Comparison of ENCODE assay signal across 8 cellular contexts in the genomic region with DNA sequence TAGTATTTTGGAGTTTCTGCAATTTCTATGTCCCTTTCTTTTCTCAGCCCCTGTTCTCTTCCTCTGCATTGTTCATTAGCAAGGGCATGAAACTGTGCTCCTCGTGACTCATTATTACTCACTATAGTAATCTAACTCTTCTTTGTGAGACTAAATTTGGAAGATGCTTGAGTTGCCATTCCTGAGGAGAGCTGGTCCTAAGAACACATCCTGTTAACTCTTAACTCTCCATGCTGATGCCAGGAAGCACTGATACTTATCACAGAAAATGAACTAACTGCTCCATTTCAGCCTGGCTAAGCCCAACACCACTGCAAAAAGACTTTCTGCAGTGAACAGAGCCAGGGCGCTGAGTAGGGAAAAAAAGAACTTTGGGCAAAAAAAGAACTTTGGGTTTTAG. TPM values are rescaled to one million over a fixed set of nuclear protein-coding genes. Genes with fewer than 3 reads are reported as not detected.
DNase-seq lines count a peak whose midpoint lies in the region; ATAC-seq and FAIRE-seq lines count a peak whose summit lies in the region.

No MANE protein-coding gene starts in this region.

- POLR2A ChIA-PET in CD4-positive, alpha-beta memory T cell (lab: Charles Lee; ENCODE audit: partially characterized antibody): interaction anchor here (0.6 to 3.8 kb wide), 2 partner anchors 11 to 216 kb away, joined by 3 to 23 read pairs; partner anchors contain the start of genes CSNK1A1 and GRPEL2

- H3K27ac ChIP-seq in skin epidermis: peak overlapping the region in 20 of 21 experiments; percentile 67 to 92 (median 80)
- H3K27ac ChIP-seq in CD4-positive, alpha-beta memory T cell (ENCODE audit: low read depth, low read length): no peak overlapping the region

- no peaks in the 10 kb centered on the region for H3K9me3 Mint-ChIP-seq in activated naive CD4-positive, alpha-beta T cell treated with anti-CD3 and anti-CD28 coated beads, Interleukin-2, amount 50 U/mL, for 72 hours
- no peaks in the 10 kb centered on the region for H3K9me3 Mint-ChIP-seq in CD4-positive, alpha-beta memory T cell

- CTCF ChIA-PET in CD4-positive, alpha-beta memory T cell (lab: Charles Lee; ENCODE audit: partially characterized antibody): interaction anchor here (0.9 to 5.8 kb wide), 14 partner anchors 10 to 249 kb away, joined by 3 to 49 read pairs (median 6); partner anchors contain the start of gene CSNK1A1

- H3K4me3 ChIP-seq in skin epidermis: no peak overlapping the region
- no peak overlapping the region for H3K4me3 ChIP-seq in CD4-positive, alpha-beta memory T cell (ENCODE audit: low read length in 2 of 2)

- H3K36me3 Mint-ChIP-seq in activated naive CD4-positive, alpha-beta T cell treated with anti-CD3 and anti-CD28 coated beads, Interleukin-2, amount 50 U/mL, for 72 hours: no peaks in the 10 kb centered on the region
- no peaks in the 10 kb centered on the region for H3K36me3 Mint-ChIP-seq in CD4-positive, alpha-beta memory T cell

- no peaks in the 10 kb centered on the region for H3K27me3 ChIP-seq in CD4-positive, alpha-beta memory T cell (ENCODE audit: insufficient read depth, low read length)

- FAIRE-seq in TTC549 (lab: Jason Lieb, UNC): peak; percentile 88

- H3K27ac Mint-ChIP-seq in activated naive CD4-positive, alpha-beta T cell treated with anti-CD3 and anti-CD28 coated beads, Interleukin-2, amount 50 U/mL, for 72 hours: peak overlapping the region in 1 of 2 donors; percentile 81
- H3K27ac Mint-ChIP-seq in CD4-positive, alpha-beta memory T cell: no peak overlapping the region

- H3K4me1 Mint-ChIP-seq in CD4-positive, alpha-beta memory T cell: peaks cover 8 to 16% (median 11%) of the 10 kb centered on the region in 4 donors

- H3K27me3 Mint-ChIP-seq in CD4-positive, alpha-beta memory T cell: no peaks in the 10 kb centered on the region

- no peaks in the 10 kb centered on the region for H3K9me3 ChIP-seq in CD4-positive, alpha-beta memory T cell (ENCODE audit: control insufficient read depth in 1 of 2, low read length in 2 of 2)

- intact Hi-C loops in left cardiac atrium (cut with DNase I): loop anchor here (5.0 to 10.0 kb wide), 3 partner anchors 120 to 417 kb away; partner anchors contain the start of gene ABLIM3 (in 1 of the 2)
- intact Hi-C loops in CD4-positive, alpha-beta memory T cell (cut with micrococcal nuclease): loop anchor here (10.0 kb wide), 1 partner anchor 417 kb away; the partner anchor contains the start of gene ABLIM3

- DNase-seq in activated naive CD4-positive, alpha-beta T cell treated with anti-CD3 and anti-CD28 coated beads, Interleukin-2, amount 50 U/mL, for 72 hours (ENCODE audit: low spot score in 2 of 2): no peak
- no peak for DNase-seq in activated naive CD4-positive, alpha-beta T cell treated with anti-CD3 and anti-CD28 coated beads, Interleukin-2, amount 50 U/mL, for 16 hours
- no peak for DNase-seq in left cardiac atrium
- no peak for DNase-seq in CD4-positive, alpha-beta memory T cell
- no peak for DNase-seq in AML-193 (lab: John Stamatoyannopoulos, UW)
- DNase-seq in cerebellum (ENCODE audit: low spot score): no peak

- H3K36me3 ChIP-seq in CD4-positive, alpha-beta memory T cell (ENCODE audit: insufficient read depth, low read length): no peaks in the 10 kb centered on the region

- H3K4me3 Mint-ChIP-seq in CD4-positive, alpha-beta memory T cell: peak overlapping the region in 2 of 8 donors; percentile 61 to 66

- peak; percentile 80 to 89 for ATAC-seq in activated naive CD4-positive, alpha-beta T cell treated with anti-CD3 and anti-CD28 coated beads, Interleukin-2, amount 50 U/mL, for 72 hours
- ATAC-seq in left cardiac atrium: peak; percentile 87 to 95

- peaks cover 8% of the 10 kb centered on the region for H3K4me1 ChIP-seq in CD4-positive, alpha-beta memory T cell (ENCODE audit: insufficient read depth, low read length)

RNA-seq across cellular contexts. Expression of gene CSNK1A1, which starts 10.6 kb away (rescaled TPM):
- total RNA-seq in activated naive CD4-positive, alpha-beta T cell treated with anti-CD3 and anti-CD28 coated beads, Interleukin-2, amount 50 U/mL, for 72 hours: 100 to 1,000 TPM; 148 to 197 TPM
- 100 to 1,000 TPM; 212 to 342 TPM for total RNA-seq in left cardiac atrium
- total RNA-seq in CD4-positive, alpha-beta memory T cell: 100 to 1,000 TPM; 175 to 189 TPM
- polyA plus RNA-seq in CD4-positive, alpha-beta memory T cell: 100 to 1,000 TPM; 135 to 162 TPM
- total RNA-seq in cerebellum: 223 TPM

RNA-seq across cellular contexts. Expression of gene ARHGEF37, which starts 19.4 kb away (rescaled TPM):
- total RNA-seq in activated naive CD4-positive, alpha-beta T cell treated with anti-CD3 and anti-CD28 coated beads, Interleukin-2, amount 50 U/mL, for 72 hours: 1 to 10 TPM in 1 of 2 donors, under 1 TPM in 1; 0.41 to 1.8 TPM
- total RNA-seq in left cardiac atrium (10 to 100 TPM; 14.1 to 17.3 TPM), cerebellum (4.6 TPM)
- total RNA-seq in CD4-positive, alpha-beta memory T cell: 1 to 10 TPM in 1 of 2 experiments, under 1 TPM in 1; 0.96 to 1.3 TPM
- not detected for polyA plus RNA-seq in CD4-positive, alpha-beta memory T cell
